In genomic region chr20:46690219-46691111, GRCh38 we compare ENCODE assay signal across 8 cellular contexts. TPM values are rescaled to one million over a fixed set of nuclear protein-coding genes. Genes with fewer than 3 reads are reported as not detected.
DNase-seq lines count a peak whose midpoint lies in the region; ATAC-seq and TF ChIP-seq lines count a peak whose summit lies in the region.

No MANE protein-coding gene starts in this region.

- peaks cover 38% of the 10 kb centered on the region for H3K4me1 Mint-ChIP-seq in activated CD8-positive, alpha-beta T cell treated with anti-CD3 and anti-CD28 coated beads for 36 hours (ENCODE audit: low read depth)
- H3K4me1 Mint-ChIP-seq in stimulated activated naive CD8-positive, alpha-beta T cell treated with anti-CD3 and anti-CD28 coated beads, Interleukin-15, amount 100 ng/mL, for 72 hours, result peaks cover 42% of the 10 kb centered on the region

- H3K4me3 ChIP-seq in iPS-20b (ENCODE audit: low read length) (peak overlapping the region; percentile 64; the same call in 1 of the 2 replicates), H7 (ENCODE audit: insufficient read depth, low read depth, low read length) (no peak overlapping the region; the same call in 1 of the 2 replicates)

- no peaks in the 10 kb centered on the region for H3K27me3 Mint-ChIP-seq in activated CD8-positive, alpha-beta T cell treated with anti-CD3 and anti-CD28 coated beads for 36 hours
- H3K27me3 Mint-ChIP-seq in stimulated activated naive CD8-positive, alpha-beta T cell treated with anti-CD3 and anti-CD28 coated beads, Interleukin-15, amount 100 ng/mL, for 72 hours, result no peaks in the 10 kb centered on the region

- H3K9ac ChIP-seq in iPS-20b (ENCODE audit: low read depth, low read length), result peak overlapping the region; percentile 76; the same call in 1 of the 2 replicates

- H3K9me3 Mint-ChIP-seq in activated CD8-positive, alpha-beta T cell treated with anti-CD3 and anti-CD28 coated beads for 36 hours, result no peaks in the 10 kb centered on the region
- no peaks in the 10 kb centered on the region for H3K9me3 Mint-ChIP-seq in stimulated activated naive CD8-positive, alpha-beta T cell treated with anti-CD3 and anti-CD28 coated beads, Interleukin-15, amount 100 ng/mL, for 72 hours

- peak overlapping the region; percentile 97 for H3K27ac Mint-ChIP-seq in activated CD8-positive, alpha-beta T cell treated with anti-CD3 and anti-CD28 coated beads for 36 hours
- H3K27ac Mint-ChIP-seq in stimulated activated naive CD8-positive, alpha-beta T cell treated with anti-CD3 and anti-CD28 coated beads, Interleukin-15, amount 100 ng/mL, for 72 hours, result peak overlapping the region in 1 of 2 donors; percentile 22

- H3K36me3 Mint-ChIP-seq in activated CD8-positive, alpha-beta T cell treated with anti-CD3 and anti-CD28 coated beads for 36 hours (ENCODE audit: low read depth), result peaks cover 23% of the 10 kb centered on the region

- no peaks in the 10 kb centered on the region for H3K9me3 ChIP-seq in iPS-20b (ENCODE audit: insufficient read depth, low read depth, low read length)

- H3K4me3 Mint-ChIP-seq in activated CD8-positive, alpha-beta T cell treated with anti-CD3 and anti-CD28 coated beads for 36 hours, result peak overlapping the region; percentile 93
- H3K4me3 Mint-ChIP-seq in stimulated activated naive CD8-positive, alpha-beta T cell treated with anti-CD3 and anti-CD28 coated beads, Interleukin-15, amount 100 ng/mL, for 72 hours, result peak overlapping the region; percentile 47 to 88

- intact Hi-C loops in activated CD8-positive, alpha-beta T cell treated with anti-CD3 and anti-CD28 coated beads for 36 hours (cut with micrococcal nuclease), result no loop called here

- peak overlapping the region; percentile 28 for H3K27ac ChIP-seq in iPS-20b (ENCODE audit: low read length)

- H3K27me3 ChIP-seq in iPS-20b (ENCODE audit: insufficient read depth, low read length), result no peaks in the 10 kb centered on the region
- H3K27me3 ChIP-seq in H7 (ENCODE audit: control insufficient read depth, insufficient read depth, low read length), result no peaks in the 10 kb centered on the region

- CTCF ChIA-PET in activated CD8-positive, alpha-beta T cell treated with anti-CD3 and anti-CD28 coated beads for 36 hours (lab: Charles Lee), result interaction anchor here (0.9 to 11.2 kb wide), 6 partner anchors 9 to 1930 kb away, joined by 3 to 116 read pairs (median 4); partner anchors contain the start of gene ZNF334

- no peak for ATAC-seq in activated CD8-positive, alpha-beta T cell treated with anti-CD3 and anti-CD28 coated beads for 36 hours
- no peak for ATAC-seq in stimulated activated naive CD8-positive, alpha-beta T cell treated with anti-CD3 and anti-CD28 coated beads, Interleukin-15, amount 100 ng/mL, for 72 hours

- peaks cover 12% of the 10 kb centered on the region; the same call in 1 of the 2 replicates for H3K4me1 ChIP-seq in iPS-20b (ENCODE audit: insufficient read depth, low read length)

- POLR2A ChIA-PET in activated CD8-positive, alpha-beta T cell treated with anti-CD3 and anti-CD28 coated beads for 36 hours (lab: Charles Lee), result interaction anchor here (0.5 to 1.4 kb wide), 4 partner anchors 10 to 137 kb away, joined by 3 read pairs; no protein-coding TSS in a partner anchor

- DNase-seq in DMS53 (lab: John Stamatoyannopoulos, UW) (peak; percentile 35), DMS53 treated with DMSO at 0.1 percent for 48 hours (lab: John Stamatoyannopoulos, UW; ENCODE audit: unreplicated experiment) (no peak), H7 (no peak), NCI-H82 (lab: John Stamatoyannopoulos, UW) (no peak), NCI-H2081 (lab: John Stamatoyannopoulos, UW) (no peak)
- no peak for DNase-seq in activated CD8-positive, alpha-beta T cell treated with anti-CD3 and anti-CD28 coated beads for 36 hours
- DNase-seq in stimulated activated naive CD8-positive, alpha-beta T cell treated with anti-CD3 and anti-CD28 coated beads, Interleukin-15, amount 100 ng/mL, for 72 hours, result no peak

- TF ChIP-seq CTCF in activated CD8-positive, alpha-beta T cell treated with anti-CD3 and anti-CD28 coated beads for 36 hours (IDR thresholded peaks at IDR 0.05), result no peak

- H3K36me3 ChIP-seq in iPS-20b (ENCODE audit: insufficient read depth, low read depth, low read length), result peaks cover 17% of the 10 kb centered on the region
- H3K36me3 ChIP-seq in H7 (replicated peaks; ENCODE audit: control insufficient read depth, insufficient read depth, low read length), result peaks cover 9% of the 10 kb centered on the region

RNA-seq across cellular contexts. Expression of gene TP53RK, which starts 1.2 kb away (rescaled TPM):
- 10 to 100 TPM; 12.2 to 13.6 TPM for total RNA-seq in activated CD8-positive, alpha-beta T cell treated with anti-CD3 and anti-CD28 coated beads for 36 hours
- total RNA-seq in H7 (2014; rRNA removed; shearing (Covaris generic)), result 19.2 and 20.0 TPM in 2 replicates

RNA-seq across cellular contexts. Expression of gene SLC2A10, which starts 19.0 kb away (rescaled TPM):
- not detected for total RNA-seq in activated CD8-positive, alpha-beta T cell treated with anti-CD3 and anti-CD28 coated beads for 36 hours
- total RNA-seq in H7 (2014; rRNA removed; shearing (Covaris generic)), result 7.4 and 9.5 TPM in 2 replicates

RNA-seq across cellular contexts. Expression of gene SLC13A3, which starts 39.2 kb away (rescaled TPM):
- not detected for total RNA-seq in activated CD8-positive, alpha-beta T cell treated with anti-CD3 and anti-CD28 coated beads for 36 hours
- total RNA-seq in H7 (2014; rRNA removed; shearing (Covaris generic)), result 6.9 and 11.8 TPM in 2 replicates
